In the genomic region with DNA sequence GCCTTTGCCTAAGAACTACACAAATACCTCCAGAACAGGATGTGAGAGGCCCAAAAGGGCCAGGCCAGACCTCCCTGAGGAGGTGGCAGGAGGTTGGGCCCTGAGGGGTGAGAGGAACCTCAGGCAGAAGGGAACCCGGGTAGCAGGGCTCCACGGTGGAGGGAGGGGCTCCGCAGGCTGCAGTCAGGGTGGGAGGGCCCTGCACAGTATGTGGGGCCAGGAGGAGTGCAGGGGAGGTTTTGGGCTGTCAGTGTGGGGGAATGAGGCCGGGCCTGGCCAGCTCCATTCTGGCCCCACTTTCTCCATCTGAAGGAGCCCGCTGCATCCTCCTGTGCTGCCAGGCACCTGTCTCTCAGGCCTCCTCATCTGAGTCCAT, we compare ENCODE assay signal across 2 cellular contexts.
A peak's percentile ranks its signal among the peaks of the same experiment; 100 is the strongest.
TF ChIP-seq lines count a peak whose summit lies in the region.

No MANE protein-coding gene starts in this region.

TF ChIP-seq in K562, 482 proteins besides CTCF, POLR2A, EP300 and RAD21 (continues in another document):
- TF ChIP-seq ADNP (tag; IDR thresholded peaks at IDR 0.05) (no peak), ZBTB1 (CRISPR knock-in tag; IDR thresholded peaks at IDR 0.05; ENCODE audit: borderline replicate concordance, low read depth) (0 out of 2 replicates have a peak, but pooled peaks have one; percentile 29), JUNB (CRISPR knock-in tag; conservative IDR thresholded peaks at IDR 0.05) (no peak), MYBL2 (IDR thresholded peaks at IDR 0.05; ENCODE audit: low read depth) (no peak), MYBL2 (CRISPR knock-in tag; IDR thresholded peaks at IDR 0.05; ENCODE audit: borderline replicate concordance) (no peak), SMAD2 (IDR thresholded peaks at IDR 0.05; ENCODE audit: low read depth, low read length) (no peak), SUPT5H (IDR thresholded peaks at IDR 0.05) (no peak), POLR2G (IDR thresholded peaks at IDR 0.05; ENCODE audit: low read depth, low read length) (peak; percentile 73), IRF2 (CRISPR knock-in tag; IDR thresholded peaks at IDR 0.05) (no peak), ESRRB (CRISPR knock-in tag; IDR thresholded peaks at IDR 0.05; ENCODE audit: borderline replicate concordance) (no peak), POLR2AphosphoS2 (IDR thresholded peaks at IDR 0.05; ENCODE audit: low read length) (peak; percentile 33; the same call in 1 of the 2 replicates), GATA2 (CRISPR knock-in tag; IDR thresholded peaks at IDR 0.05) (no peak), RBM39 (optimal IDR thresholded peaks at IDR 0.05; ENCODE audit: low read depth, low read length) (no peak), NFXL1 (CRISPR knock-in tag; IDR thresholded peaks at IDR 0.05) (no peak)
- TF ChIP-seq, protein P1, sequence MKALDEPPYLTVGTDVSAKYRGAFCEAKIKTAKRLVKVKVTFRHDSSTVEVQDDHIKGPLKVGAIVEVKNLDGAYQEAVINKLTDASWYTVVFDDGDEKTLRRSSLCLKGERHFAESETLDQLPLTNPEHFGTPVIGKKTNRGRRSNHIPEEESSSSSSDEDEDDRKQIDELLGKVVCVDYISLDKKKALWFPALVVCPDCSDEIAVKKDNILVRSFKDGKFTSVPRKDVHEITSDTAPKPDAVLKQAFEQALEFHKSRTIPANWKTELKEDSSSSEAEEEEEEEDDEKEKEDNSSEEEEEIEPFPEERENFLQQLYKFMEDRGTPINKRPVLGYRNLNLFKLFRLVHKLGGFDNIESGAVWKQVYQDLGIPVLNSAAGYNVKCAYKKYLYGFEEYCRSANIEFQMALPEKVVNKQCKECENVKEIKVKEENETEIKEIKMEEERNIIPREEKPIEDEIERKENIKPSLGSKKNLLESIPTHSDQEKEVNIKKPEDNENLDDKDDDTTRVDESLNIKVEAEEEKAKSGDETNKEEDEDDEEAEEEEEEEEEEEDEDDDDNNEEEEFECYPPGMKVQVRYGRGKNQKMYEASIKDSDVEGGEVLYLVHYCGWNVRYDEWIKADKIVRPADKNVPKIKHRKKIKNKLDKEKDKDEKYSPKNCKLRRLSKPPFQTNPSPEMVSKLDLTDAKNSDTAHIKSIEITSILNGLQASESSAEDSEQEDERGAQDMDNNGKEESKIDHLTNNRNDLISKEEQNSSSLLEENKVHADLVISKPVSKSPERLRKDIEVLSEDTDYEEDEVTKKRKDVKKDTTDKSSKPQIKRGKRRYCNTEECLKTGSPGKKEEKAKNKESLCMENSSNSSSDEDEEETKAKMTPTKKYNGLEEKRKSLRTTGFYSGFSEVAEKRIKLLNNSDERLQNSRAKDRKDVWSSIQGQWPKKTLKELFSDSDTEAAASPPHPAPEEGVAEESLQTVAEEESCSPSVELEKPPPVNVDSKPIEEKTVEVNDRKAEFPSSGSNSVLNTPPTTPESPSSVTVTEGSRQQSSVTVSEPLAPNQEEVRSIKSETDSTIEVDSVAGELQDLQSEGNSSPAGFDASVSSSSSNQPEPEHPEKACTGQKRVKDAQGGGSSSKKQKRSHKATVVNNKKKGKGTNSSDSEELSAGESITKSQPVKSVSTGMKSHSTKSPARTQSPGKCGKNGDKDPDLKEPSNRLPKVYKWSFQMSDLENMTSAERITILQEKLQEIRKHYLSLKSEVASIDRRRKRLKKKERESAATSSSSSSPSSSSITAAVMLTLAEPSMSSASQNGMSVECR (CRISPR knock-in tag; IDR thresholded peaks at IDR 0.05), result no peak
- TF ChIP-seq, protein P2, sequence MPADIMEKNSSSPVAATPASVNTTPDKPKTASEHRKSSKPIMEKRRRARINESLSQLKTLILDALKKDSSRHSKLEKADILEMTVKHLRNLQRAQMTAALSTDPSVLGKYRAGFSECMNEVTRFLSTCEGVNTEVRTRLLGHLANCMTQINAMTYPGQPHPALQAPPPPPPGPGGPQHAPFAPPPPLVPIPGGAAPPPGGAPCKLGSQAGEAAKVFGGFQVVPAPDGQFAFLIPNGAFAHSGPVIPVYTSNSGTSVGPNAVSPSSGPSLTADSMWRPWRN (IDR thresholded peaks at IDR 0.05; ENCODE audit: low read depth), result no peak
- TF ChIP-seq, protein P3, sequence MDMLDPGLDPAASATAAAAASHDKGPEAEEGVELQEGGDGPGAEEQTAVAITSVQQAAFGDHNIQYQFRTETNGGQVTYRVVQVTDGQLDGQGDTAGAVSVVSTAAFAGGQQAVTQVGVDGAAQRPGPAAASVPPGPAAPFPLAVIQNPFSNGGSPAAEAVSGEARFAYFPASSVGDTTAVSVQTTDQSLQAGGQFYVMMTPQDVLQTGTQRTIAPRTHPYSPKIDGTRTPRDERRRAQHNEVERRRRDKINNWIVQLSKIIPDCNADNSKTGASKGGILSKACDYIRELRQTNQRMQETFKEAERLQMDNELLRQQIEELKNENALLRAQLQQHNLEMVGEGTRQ (CRISPR knock-in tag; IDR thresholded peaks at IDR 0.05), result no peak
- TF ChIP-seq, protein P4, sequence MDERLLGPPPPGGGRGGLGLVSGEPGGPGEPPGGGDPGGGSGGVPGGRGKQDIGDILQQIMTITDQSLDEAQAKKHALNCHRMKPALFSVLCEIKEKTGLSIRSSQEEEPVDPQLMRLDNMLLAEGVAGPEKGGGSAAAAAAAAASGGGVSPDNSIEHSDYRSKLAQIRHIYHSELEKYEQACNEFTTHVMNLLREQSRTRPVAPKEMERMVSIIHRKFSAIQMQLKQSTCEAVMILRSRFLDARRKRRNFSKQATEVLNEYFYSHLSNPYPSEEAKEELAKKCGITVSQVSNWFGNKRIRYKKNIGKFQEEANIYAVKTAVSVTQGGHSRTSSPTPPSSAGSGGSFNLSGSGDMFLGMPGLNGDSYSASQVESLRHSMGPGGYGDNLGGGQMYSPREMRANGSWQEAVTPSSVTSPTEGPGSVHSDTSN (CRISPR knock-in tag; IDR thresholded peaks at IDR 0.05; ENCODE audit: low read depth), result no peak
- TF ChIP-seq, protein P4 (tag; conservative IDR thresholded peaks at IDR 0.05; ENCODE audit: low read depth), result no peak
- TF ChIP-seq, protein P5, sequence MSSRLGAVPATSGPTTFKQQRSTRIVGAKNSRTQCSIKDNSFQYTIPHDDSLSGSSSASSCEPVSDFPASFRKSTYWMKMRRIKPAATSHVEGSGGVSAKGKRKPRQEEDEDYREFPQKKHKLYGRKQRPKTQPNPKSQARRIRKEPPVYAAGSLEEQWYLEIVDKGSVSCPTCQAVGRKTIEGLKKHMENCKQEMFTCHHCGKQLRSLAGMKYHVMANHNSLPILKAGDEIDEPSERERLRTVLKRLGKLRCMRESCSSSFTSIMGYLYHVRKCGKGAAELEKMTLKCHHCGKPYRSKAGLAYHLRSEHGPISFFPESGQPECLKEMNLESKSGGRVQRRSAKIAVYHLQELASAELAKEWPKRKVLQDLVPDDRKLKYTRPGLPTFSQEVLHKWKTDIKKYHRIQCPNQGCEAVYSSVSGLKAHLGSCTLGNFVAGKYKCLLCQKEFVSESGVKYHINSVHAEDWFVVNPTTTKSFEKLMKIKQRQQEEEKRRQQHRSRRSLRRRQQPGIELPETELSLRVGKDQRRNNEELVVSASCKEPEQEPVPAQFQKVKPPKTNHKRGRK (tag; IDR thresholded peaks at IDR 0.05), result no peak

TF ChIP-seq in SK-N-SH treated with all-trans-retinoic acid at 6 μM for 48 hours, 23 proteins besides CTCF, POLR2A, EP300 and RAD21:
- no peak for TF ChIP-seq ZNF565 (CRISPR knock-in tag; conservative IDR thresholded peaks at IDR 0.05; ENCODE audit: low read depth)
- TF ChIP-seq, protein P6, sequence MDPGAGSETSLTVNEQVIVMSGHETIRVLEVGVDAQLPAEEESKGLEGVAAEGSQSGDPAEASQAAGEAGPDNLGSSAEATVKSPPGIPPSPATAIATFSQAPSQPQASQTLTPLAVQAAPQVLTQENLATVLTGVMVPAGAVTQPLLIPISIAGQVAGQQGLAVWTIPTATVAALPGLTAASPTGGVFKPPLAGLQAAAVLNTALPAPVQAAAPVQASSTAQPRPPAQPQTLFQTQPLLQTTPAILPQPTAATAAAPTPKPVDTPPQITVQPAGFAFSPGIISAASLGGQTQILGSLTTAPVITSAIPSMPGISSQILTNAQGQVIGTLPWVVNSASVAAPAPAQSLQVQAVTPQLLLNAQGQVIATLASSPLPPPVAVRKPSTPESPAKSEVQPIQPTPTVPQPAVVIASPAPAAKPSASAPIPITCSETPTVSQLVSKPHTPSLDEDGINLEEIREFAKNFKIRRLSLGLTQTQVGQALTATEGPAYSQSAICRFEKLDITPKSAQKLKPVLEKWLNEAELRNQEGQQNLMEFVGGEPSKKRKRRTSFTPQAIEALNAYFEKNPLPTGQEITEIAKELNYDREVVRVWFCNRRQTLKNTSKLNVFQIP (CRISPR knock-in tag; IDR thresholded peaks at IDR 0.05; ENCODE audit: borderline replicate concordance, low read depth), result no peak
- no peak for TF ChIP-seq PPARA (CRISPR knock-in tag; IDR thresholded peaks at IDR 0.05; ENCODE audit: borderline replicate concordance)
- no peak for TF ChIP-seq ZNF70 (CRISPR knock-in tag; IDR thresholded peaks at IDR 0.05)
- no peak for TF ChIP-seq BACH2 (CRISPR knock-in tag; IDR thresholded peaks at IDR 0.05; ENCODE audit: borderline replicate concordance)
TF ChIP-seq in SK-N-SH treated with all-trans-retinoic acid at 6 μM for 48 hours: peak in this region for 0.
